ENCODE assay signal across 38 cellular contexts in the genomic region with DNA sequence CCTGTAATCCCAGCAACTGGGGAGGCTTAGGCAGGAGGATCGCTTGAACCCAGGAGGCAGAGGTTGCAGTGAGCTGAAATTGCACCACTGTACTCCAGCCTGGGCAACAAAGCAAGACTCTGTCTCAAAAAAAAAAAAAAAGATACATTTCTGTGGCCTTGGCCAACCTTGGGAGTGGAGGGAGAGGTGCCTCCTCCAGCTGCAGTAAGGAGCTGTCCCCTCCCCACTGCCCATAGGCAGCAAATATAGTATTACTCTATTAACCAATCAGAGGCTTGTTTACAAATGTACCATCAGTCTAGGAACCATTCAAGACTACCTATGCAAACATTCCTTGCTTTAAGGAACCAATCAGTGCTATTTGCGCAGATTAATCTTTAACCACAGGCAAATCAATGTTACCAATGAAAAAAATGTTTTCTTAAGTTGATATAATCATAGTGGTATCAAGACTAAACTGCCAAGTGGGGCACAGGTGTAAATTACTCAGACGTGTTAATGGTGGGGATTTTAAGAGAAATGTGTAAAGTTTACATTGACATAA. TPM values are rescaled to one million over a fixed set of nuclear protein-coding genes. Genes with fewer than 3 reads are reported as not detected.
"Had no signal": no experiment of that assay in that cellular context is flagged by ENCODE, and none has a peak within 500 bp of the region (broad histone marks: within the 10 kb centered on the region; RNA-seq: fewer than 3 reads in every experiment).

No MANE protein-coding gene starts in this region.

- ATAC-seq: activated CD8-positive, alpha-beta T cell treated with anti-CD3 and anti-CD28 coated beads for 36 hours; activated T-cell treated with anti-CD3 and anti-CD28 coated beads, Interleukin-2, amount 50 U/mL, for 72 hours; Panc1 had no signal

- H3K4me3 ChIP-seq: ascending aorta, breast epithelium, SJCRH30, SK-N-MC had no signal

- H3K9ac ChIP-seq: KMS-11 had no signal

- H3K9me3 ChIP-seq: ascending aorta, breast epithelium, SJCRH30 had no signal

- H3K27me3 ChIP-seq: ascending aorta, breast epithelium, SJCRH30 had no signal

- H3K4me2 ChIP-seq: KMS-11 had no signal

- H3K27ac ChIP-seq: ascending aorta, breast epithelium, KMS-11, SJCRH30, SK-N-MC had no signal

- H3K36me3 ChIP-seq: ascending aorta, breast epithelium, SJCRH30 had no signal

- DNase-seq: activated CD4-positive, alpha-beta T cell treated with anti-CD3 and anti-CD28 coated beads, Interleukin-2, amount 10 ng/mL, durations not matched to agents 24 days and 14 days; activated CD4-positive, alpha-beta T cell treated with anti-CD3 and anti-CD28 coated beads, Interleukin-2, amount 50 U/mL, for 4 hours; activated CD8-positive, alpha-beta T cell treated with anti-CD3 and anti-CD28 coated beads for 36 hours; activated gamma-delta T cell; activated naive CD4-positive, alpha-beta T cell treated with Interleukin-2 at 50 U/mL for 16 hours; activated naive CD8-positive, alpha-beta T cell treated with anti-CD3 and anti-CD28 coated beads, Interleukin-2, amount 10 ng/mL, durations not matched to agents 7 days and 5 days; activated T-cell treated with anti-CD3 and anti-CD28 coated beads, Interleukin-2, amount 50 U/mL, for 1 hour; activated T-cell treated with anti-CD3 and anti-CD28 coated beads, Interleukin-2, amount 50 U/mL, for 72 hours; amygdala; MM.1S; MV-4-11; NCI-H1092 treated with DMSO at 0.1 percent for 48 hours; NCI-H1417; NCI-H146; NCI-H187; NCI-H2029 treated with DMSO at 0.1 percent for 48 hours; NCI-H2107; NCI-H2171 treated with DMSO at 0.1 percent for 48 hours; NCI-H2227 treated with DMSO at 0.1 percent for 48 hours; NCI-H446; NCI-H510A treated with DMSO at 0.1 percent for 48 hours; NCI-H526 treated with DMSO at 0.1 percent for 48 hours; NCI-H774; SHP77; SJCRH30; T1000 had no signal

- H3K4me1 ChIP-seq: ascending aorta, breast epithelium had no signal

RNA-seq across cellular contexts. Expression of a gene that starts 1.0 kb away (rescaled TPM):
- total RNA-seq: activated CD4-positive, alpha-beta T cell treated with anti-CD3 and anti-CD28 coated beads, Interleukin-2, amount 10 ng/mL, durations not matched to agents 24 days and 14 days; activated CD8-positive, alpha-beta memory T cell treated with anti-CD3 and anti-CD28 coated beads for 36 hours; activated CD8-positive, alpha-beta T cell treated with anti-CD3 and anti-CD28 coated beads for 36 hours; activated naive CD8-positive, alpha-beta T cell treated with anti-CD3 and anti-CD28 coated beads, Interleukin-2, amount 10 ng/mL, durations not matched to agents 7 days and 5 days; activated T-cell treated with anti-CD3 and anti-CD28 coated beads, Interleukin-2, amount 50 U/mL, for 72 hours; activated T-helper 2 cell treated with anti-CD3 and anti-CD28 coated beads, Interferon-gamma antibody, Interleukin-2, Interleukin-4, amounts not matched to agents 10 μg/mL and 5 μg/mL and 100 μg/mL, durations not matched to agents 14 hours and 24 hours and 36 hours; ascending aorta; breast epithelium; cardiac septum; LHCN-M2; RPMI7951; T-helper 1 cell treated with Interleukin-12 subunit alpha and Interleukin-12 subunit beta and Interleukin-4 antibody, amounts not matched to agents 30 ng/mL and 1 ng/mL, for 36 hours; T-helper 2 cell treated with Interferon-gamma antibody and Interleukin-4, amounts not matched to agents 100 ng/mL and 5 ng/mL, for 36 hours had no signal

RNA-seq across cellular contexts. Expression of a gene that starts 18.3 kb away (rescaled TPM):
- total RNA-seq: activated CD4-positive, alpha-beta T cell treated with anti-CD3 and anti-CD28 coated beads, Interleukin-2, amount 10 ng/mL, durations not matched to agents 24 days and 14 days; activated CD8-positive, alpha-beta memory T cell treated with anti-CD3 and anti-CD28 coated beads for 36 hours; activated CD8-positive, alpha-beta T cell treated with anti-CD3 and anti-CD28 coated beads for 36 hours; activated naive CD8-positive, alpha-beta T cell treated with anti-CD3 and anti-CD28 coated beads, Interleukin-2, amount 10 ng/mL, durations not matched to agents 7 days and 5 days; activated T-cell treated with anti-CD3 and anti-CD28 coated beads, Interleukin-2, amount 50 U/mL, for 72 hours; activated T-helper 2 cell treated with anti-CD3 and anti-CD28 coated beads, Interferon-gamma antibody, Interleukin-2, Interleukin-4, amounts not matched to agents 10 μg/mL and 5 μg/mL and 100 μg/mL, durations not matched to agents 14 hours and 24 hours and 36 hours; ascending aorta; breast epithelium; cardiac septum; LHCN-M2; RPMI7951; T-helper 1 cell treated with Interleukin-12 subunit alpha and Interleukin-12 subunit beta and Interleukin-4 antibody, amounts not matched to agents 30 ng/mL and 1 ng/mL, for 36 hours; T-helper 2 cell treated with Interferon-gamma antibody and Interleukin-4, amounts not matched to agents 100 ng/mL and 5 ng/mL, for 36 hours had no signal

RNA-seq across cellular contexts. Expression of a gene that starts 19.3 kb away (rescaled TPM):
- total RNA-seq: activated CD4-positive, alpha-beta T cell treated with anti-CD3 and anti-CD28 coated beads, Interleukin-2, amount 10 ng/mL, durations not matched to agents 24 days and 14 days; activated CD8-positive, alpha-beta memory T cell treated with anti-CD3 and anti-CD28 coated beads for 36 hours; activated CD8-positive, alpha-beta T cell treated with anti-CD3 and anti-CD28 coated beads for 36 hours; ascending aorta; cardiac septum; LHCN-M2 had no signal
